ENCODE assay signal across 8 cellular contexts in genomic region chr14:30375280-30375892, GRCh38.
DNase-seq lines count a peak whose midpoint lies in the region; ATAC-seq and TF ChIP-seq lines count a peak whose summit lies in the region.

No MANE protein-coding gene starts in this region.

- POLR2A ChIA-PET in activated CD8-positive, alpha-beta T cell treated with anti-CD3 and anti-CD28 coated beads, Interleukin-2, amount 10 ng/mL, durations not matched to agents 7 days and 5 days (lab: Charles Lee) = no interaction called here

- TF ChIP-seq CTCF in epithelial cell of proximal tubule (conservative IDR thresholded peaks at IDR 0.05; ENCODE audit: low read depth, low read length) (peak; percentile 97), nephron progenitor cell (IDR thresholded peaks at IDR 0.05) (peak; percentile 73), suprapubic skin (IDR thresholded peaks at IDR 0.05) (peak; percentile 8 to 65)

- H3K4me3 ChIP-seq in epithelial cell of proximal tubule (ENCODE audit: low read depth, low read length) (no peak overlapping the region), suprapubic skin (no peak overlapping the region)

- no peak overlapping the region for H3K27ac Mint-ChIP-seq in activated CD8-positive, alpha-beta T cell treated with anti-CD3 and anti-CD28 coated beads, Interleukin-2, amount 10 ng/mL, durations not matched to agents 7 days and 5 days
- H3K27ac Mint-ChIP-seq in nephron progenitor cell = no peak overlapping the region

- H3K27me3 ChIP-seq in suprapubic skin = no peaks in the 10 kb centered on the region

- no peak for TF ChIP-seq POLR2A in suprapubic skin (IDR thresholded peaks at IDR 0.05)

- H3K27ac ChIP-seq in suprapubic skin = no peak overlapping the region

- H3K4me1 ChIP-seq in suprapubic skin = no peaks in the 10 kb centered on the region

- H3K36me3 Mint-ChIP-seq in activated CD8-positive, alpha-beta T cell treated with anti-CD3 and anti-CD28 coated beads, Interleukin-2, amount 10 ng/mL, durations not matched to agents 7 days and 5 days (ENCODE audit: low read depth) = no peaks in the 10 kb centered on the region
- H3K36me3 Mint-ChIP-seq in nephron progenitor cell (ENCODE audit: low read depth) = no peaks in the 10 kb centered on the region

- peak; percentile 48 for DNase-seq in COLO829 (ENCODE audit: low spot score)
- DNase-seq in NCI-H69 (lab: John Stamatoyannopoulos, UW) = peak; percentile 81
- DNase-seq in activated CD8-positive, alpha-beta T cell treated with anti-CD3 and anti-CD28 coated beads, Interleukin-2, amount 10 ng/mL, durations not matched to agents 7 days and 5 days = peak; percentile 69
- no peak for DNase-seq in epithelial cell of proximal tubule (ENCODE audit: low read depth)
- DNase-seq in nephron progenitor cell = peak; percentile 66
- peak in 1 of 2 donors; percentile 64 for DNase-seq in suprapubic skin (ENCODE audit: low spot score in 2 of 2)

- peak; percentile 97 for ATAC-seq in GM19328 (IDR thresholded peaks at IDR 0.05; ENCODE audit: unreplicated experiment)
- peak; percentile 98 for ATAC-seq in HG03342 (IDR thresholded peaks at IDR 0.05; ENCODE audit: unreplicated experiment)
- ATAC-seq in activated CD8-positive, alpha-beta T cell treated with anti-CD3 and anti-CD28 coated beads, Interleukin-2, amount 10 ng/mL, durations not matched to agents 7 days and 5 days = peak; percentile 89

- no peaks in the 10 kb centered on the region for H3K9me3 Mint-ChIP-seq in activated CD8-positive, alpha-beta T cell treated with anti-CD3 and anti-CD28 coated beads, Interleukin-2, amount 10 ng/mL, durations not matched to agents 7 days and 5 days (ENCODE audit: insufficient read depth)
- no peaks in the 10 kb centered on the region for H3K9me3 Mint-ChIP-seq in nephron progenitor cell

- H3K4me3 Mint-ChIP-seq in activated CD8-positive, alpha-beta T cell treated with anti-CD3 and anti-CD28 coated beads, Interleukin-2, amount 10 ng/mL, durations not matched to agents 7 days and 5 days = no peak overlapping the region
- no peak overlapping the region for H3K4me3 Mint-ChIP-seq in nephron progenitor cell

- no peaks in the 10 kb centered on the region for H3K27me3 Mint-ChIP-seq in activated CD8-positive, alpha-beta T cell treated with anti-CD3 and anti-CD28 coated beads, Interleukin-2, amount 10 ng/mL, durations not matched to agents 7 days and 5 days (ENCODE audit: low read depth)
- H3K27me3 Mint-ChIP-seq in nephron progenitor cell (ENCODE audit: low read depth, poor library complexity) = no peaks in the 10 kb centered on the region

- CTCF ChIA-PET in activated CD8-positive, alpha-beta T cell treated with anti-CD3 and anti-CD28 coated beads, Interleukin-2, amount 10 ng/mL, durations not matched to agents 7 days and 5 days (lab: Charles Lee) = interaction anchor here (1.0 to 4.9 kb wide), 12 partner anchors 14 to 236 kb away, joined by 3 to 46 read pairs (median 3); no protein-coding TSS in a partner anchor

- no peak for TF ChIP-seq EP300 in suprapubic skin (IDR thresholded peaks at IDR 0.05)

- no peaks in the 10 kb centered on the region for H3K36me3 ChIP-seq in suprapubic skin

- H3K4me1 Mint-ChIP-seq in activated CD8-positive, alpha-beta T cell treated with anti-CD3 and anti-CD28 coated beads, Interleukin-2, amount 10 ng/mL, durations not matched to agents 7 days and 5 days (ENCODE audit: low read depth) = no peaks in the 10 kb centered on the region
- no peaks in the 10 kb centered on the region for H3K4me1 Mint-ChIP-seq in nephron progenitor cell

- no peaks in the 10 kb centered on the region for H3K9me3 ChIP-seq in suprapubic skin

- 37% methylated on average over 5 of the region's 5 CpGs for WGBS in suprapubic skin

Comparison
In these comparisons a context has a peak if more than half of its experiments do, and no peak if none do; other contexts are left out.
1. CTCF ChIP-seq: peak in every context shown above with its lines; median percentile 97 in epithelial cell of proximal tubule; 73 in nephron progenitor cell; 36 in suprapubic skin.